1 cellular context compared by ENCODE assay signal in the genomic region with DNA sequence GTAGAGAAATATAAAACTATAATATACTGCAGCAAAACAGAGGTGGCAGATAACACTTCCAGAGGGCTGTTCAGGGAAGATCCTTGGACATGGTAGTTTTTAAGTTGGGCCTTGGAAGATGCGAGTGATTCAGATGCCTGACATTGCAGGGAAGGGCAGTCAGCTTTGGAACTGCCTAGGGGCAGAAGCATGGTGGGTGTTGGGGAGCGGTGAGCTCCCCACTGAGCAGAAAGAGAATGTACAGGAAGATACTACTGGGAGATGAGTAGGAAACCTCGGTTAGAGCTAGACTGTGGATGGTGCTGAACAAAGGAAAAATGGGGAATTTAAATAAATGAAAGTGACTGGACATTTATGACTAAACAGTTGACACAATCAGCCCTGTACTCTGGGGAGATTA.
TF ChIP-seq lines count a peak whose summit lies in the region.

No MANE protein-coding gene starts in this region.

TF ChIP-seq in IMR-90, 13 proteins besides CTCF, POLR2A, EP300 and RAD21:
- TF ChIP-seq BHLHE40 (IDR thresholded peaks at IDR 0.05; ENCODE audit: low read depth, low read length) (no peak), MAZ (IDR thresholded peaks at IDR 0.05; ENCODE audit: borderline replicate concordance, low read depth, low read length) (no peak), SMC3 (IDR thresholded peaks at IDR 0.05; ENCODE audit: low read depth, low read length) (no peak), NFE2L2 (IDR thresholded peaks at IDR 0.05; ENCODE audit: low read depth, low read length) (no peak), FOS (IDR thresholded peaks at IDR 0.05; ENCODE audit: low read depth, low read length) (no peak), MAFK (IDR thresholded peaks at IDR 0.05; ENCODE audit: low read depth, low read length) (no peak), CHD1 (IDR thresholded peaks at IDR 0.05; ENCODE audit: low read depth, low read length) (no peak), RCOR1 (IDR thresholded peaks at IDR 0.05; ENCODE audit: insufficient replicate concordance, low read length) (no peak), MXI1 (IDR thresholded peaks at IDR 0.05; ENCODE audit: borderline replicate concordance, low read depth, low read length) (no peak), RFX5 (IDR thresholded peaks at IDR 0.05; ENCODE audit: low read depth, low read length) (no peak)
- TF ChIP-seq, protein P1, sequence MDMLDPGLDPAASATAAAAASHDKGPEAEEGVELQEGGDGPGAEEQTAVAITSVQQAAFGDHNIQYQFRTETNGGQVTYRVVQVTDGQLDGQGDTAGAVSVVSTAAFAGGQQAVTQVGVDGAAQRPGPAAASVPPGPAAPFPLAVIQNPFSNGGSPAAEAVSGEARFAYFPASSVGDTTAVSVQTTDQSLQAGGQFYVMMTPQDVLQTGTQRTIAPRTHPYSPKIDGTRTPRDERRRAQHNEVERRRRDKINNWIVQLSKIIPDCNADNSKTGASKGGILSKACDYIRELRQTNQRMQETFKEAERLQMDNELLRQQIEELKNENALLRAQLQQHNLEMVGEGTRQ (IDR thresholded peaks at IDR 0.05; ENCODE audit: low read depth, low read length) = no peak
